8 cellular contexts compared by ENCODE assay signal in genomic region chr14:64465856-64466554, GRCh38. TPM values are rescaled to one million over a fixed set of nuclear protein-coding genes. Genes with fewer than 3 reads are reported as not detected.
DNase-seq lines count a peak whose midpoint lies in the region; ATAC-seq and TF ChIP-seq lines count a peak whose summit lies in the region.

No MANE protein-coding gene starts in this region.

- H3K4me1 Mint-ChIP-seq in T-helper 1 cell treated with Interleukin-12 subunit alpha and Interleukin-12 subunit beta and Interleukin-4 antibody, amounts not matched to agents 30 μg/mL and 1 μg/mL, for 36 hours (ENCODE audit: low read depth), result peaks cover 32% of the 10 kb centered on the region
- H3K4me1 Mint-ChIP-seq in activated naive CD8-positive, alpha-beta T cell treated with anti-CD3 and anti-CD28 coated beads, Interleukin-2, amount 50 U/mL, for 24 hours, result peaks cover 41% of the 10 kb centered on the region

- peak overlapping the region; percentile 78 for H3K4me3 Mint-ChIP-seq in T-helper 1 cell treated with Interleukin-12 subunit alpha and Interleukin-12 subunit beta and Interleukin-4 antibody, amounts not matched to agents 30 μg/mL and 1 μg/mL, for 36 hours
- peak overlapping the region; percentile 80 for H3K4me3 Mint-ChIP-seq in activated naive CD8-positive, alpha-beta T cell treated with anti-CD3 and anti-CD28 coated beads, Interleukin-2, amount 50 U/mL, for 24 hours

- DNase-seq in T-helper 1 cell (no peak), LHCN-M2 (ENCODE audit: low read depth) (peak; percentile 39), right atrium auricular region (ENCODE audit: low spot score) (no peak), posterior cingulate gyrus (peak in 6 of 10 donors; percentile 23 to 81 (median 30))
- DNase-seq in activated naive CD8-positive, alpha-beta T cell treated with anti-CD3 and anti-CD28 coated beads, Interleukin-2, amount 50 U/mL, for 24 hours, result no peak
- no peak for DNase-seq in activated CD4-positive, CD25-positive, alpha-beta regulatory T cell treated with anti-CD3 and anti-CD28 coated beads, Interleukin-2, amount 50 U/mL, for 72 hours

- H3K4me1 ChIP-seq in right atrium auricular region, result peaks cover 0 to 5% of the 10 kb centered on the region in 2 donors

- peak overlapping the region; percentile 23 for H3K27ac Mint-ChIP-seq in T-helper 1 cell treated with Interleukin-12 subunit alpha and Interleukin-12 subunit beta and Interleukin-4 antibody, amounts not matched to agents 30 μg/mL and 1 μg/mL, for 36 hours
- H3K27ac Mint-ChIP-seq in activated naive CD8-positive, alpha-beta T cell treated with anti-CD3 and anti-CD28 coated beads, Interleukin-2, amount 50 U/mL, for 24 hours, result peak overlapping the region; percentile 65

- H3K9me3 ChIP-seq in right atrium auricular region, result no peaks in the 10 kb centered on the region

- H3K27me3 Mint-ChIP-seq in T-helper 1 cell treated with Interleukin-12 subunit alpha and Interleukin-12 subunit beta and Interleukin-4 antibody, amounts not matched to agents 30 μg/mL and 1 μg/mL, for 36 hours (ENCODE audit: low read depth), result peaks cover 4% of the 10 kb centered on the region
- H3K27me3 Mint-ChIP-seq in activated naive CD8-positive, alpha-beta T cell treated with anti-CD3 and anti-CD28 coated beads, Interleukin-2, amount 50 U/mL, for 24 hours, result no peaks in the 10 kb centered on the region

- no peak for TF ChIP-seq CTCF in right atrium auricular region (IDR thresholded peaks at IDR 0.05)

- intact Hi-C loops in posterior cingulate gyrus (cut with DNase I), result loop anchor here (5.0 kb wide), 1 partner anchor 79 kb away; the partner anchor contains the start of gene MTHFD1

- H3K9me3 Mint-ChIP-seq in T-helper 1 cell treated with Interleukin-12 subunit alpha and Interleukin-12 subunit beta and Interleukin-4 antibody, amounts not matched to agents 30 μg/mL and 1 μg/mL, for 36 hours, result no peaks in the 10 kb centered on the region
- H3K9me3 Mint-ChIP-seq in activated naive CD8-positive, alpha-beta T cell treated with anti-CD3 and anti-CD28 coated beads, Interleukin-2, amount 50 U/mL, for 24 hours, result no peaks in the 10 kb centered on the region

- ATAC-seq in activated naive CD8-positive, alpha-beta T cell treated with anti-CD3 and anti-CD28 coated beads, Interleukin-2, amount 50 U/mL, for 24 hours, result no peak
- no peak for ATAC-seq in HG03280 (IDR thresholded peaks at IDR 0.05; ENCODE audit: unreplicated experiment)

- peak overlapping the region; percentile 55 to 57 for H3K27ac ChIP-seq in right atrium auricular region

- H3K36me3 Mint-ChIP-seq in T-helper 1 cell treated with Interleukin-12 subunit alpha and Interleukin-12 subunit beta and Interleukin-4 antibody, amounts not matched to agents 30 μg/mL and 1 μg/mL, for 36 hours (ENCODE audit: low read depth), result peaks cover 7% of the 10 kb centered on the region
- peaks cover 11% of the 10 kb centered on the region for H3K36me3 Mint-ChIP-seq in activated naive CD8-positive, alpha-beta T cell treated with anti-CD3 and anti-CD28 coated beads, Interleukin-2, amount 50 U/mL, for 24 hours (ENCODE audit: low read depth)

- no peaks in the 10 kb centered on the region for H3K27me3 ChIP-seq in right atrium auricular region

- no peaks in the 10 kb centered on the region for H3K36me3 ChIP-seq in right atrium auricular region

- peak overlapping the region; percentile 61 to 78 for H3K4me3 ChIP-seq in right atrium auricular region

RNA-seq across cellular contexts. Expression of gene AKAP5, which starts 0.7 kb away (rescaled TPM):
- 0.13 and 0.40 TPM in 2 replicates for total RNA-seq in LHCN-M2 (2014; rRNA removed)
- polyA plus RNA-seq in LHCN-M2 (2012), result 0.36 TPM
- total RNA-seq in right atrium auricular region, result under 1 TPM in 1 of 2 donors, not detected in 1; 0.24 TPM

RNA-seq across cellular contexts. Expression of gene ZBTB25, which starts 37.6 kb away (rescaled TPM):
- total RNA-seq in LHCN-M2 (2014; rRNA removed) (4.8 and 7.0 TPM in 2 replicates), right atrium auricular region (1 to 10 TPM; 5.0 to 9.2 TPM)
- polyA plus RNA-seq in LHCN-M2 (2012), result 4.5 TPM

RNA-seq across cellular contexts. Expression of gene ZBTB1, which starts 38.6 kb away (rescaled TPM):
- 51.2 and 54.2 TPM in 2 replicates for total RNA-seq in LHCN-M2 (2014; rRNA removed)
- 12.5 TPM for polyA plus RNA-seq in LHCN-M2 (2012)
- 10 to 100 TPM; 18.5 to 21.2 TPM for total RNA-seq in right atrium auricular region

Comparison
In these comparisons a context has a peak if more than half of its experiments do, and no peak if none do; other contexts are left out.
1. DNase-seq: peak in LHCN-M2 (single experiment) and posterior cingulate gyrus (6 of 10); none in T-helper 1 cell (0 of 5), activated naive CD8-positive, alpha-beta T cell treated with anti-CD3 and anti-CD28 coated beads, Interleukin-2, amount 50 U/mL, for 24 hours (single experiment), right atrium auricular region (single experiment) and activated CD4-positive, CD25-positive, alpha-beta regulatory T cell treated with anti-CD3 and anti-CD28 coated beads, Interleukin-2, amount 50 U/mL, for 72 hours (single experiment).